Comparison of ENCODE assay signal across 2 cellular contexts in the genomic region with DNA sequence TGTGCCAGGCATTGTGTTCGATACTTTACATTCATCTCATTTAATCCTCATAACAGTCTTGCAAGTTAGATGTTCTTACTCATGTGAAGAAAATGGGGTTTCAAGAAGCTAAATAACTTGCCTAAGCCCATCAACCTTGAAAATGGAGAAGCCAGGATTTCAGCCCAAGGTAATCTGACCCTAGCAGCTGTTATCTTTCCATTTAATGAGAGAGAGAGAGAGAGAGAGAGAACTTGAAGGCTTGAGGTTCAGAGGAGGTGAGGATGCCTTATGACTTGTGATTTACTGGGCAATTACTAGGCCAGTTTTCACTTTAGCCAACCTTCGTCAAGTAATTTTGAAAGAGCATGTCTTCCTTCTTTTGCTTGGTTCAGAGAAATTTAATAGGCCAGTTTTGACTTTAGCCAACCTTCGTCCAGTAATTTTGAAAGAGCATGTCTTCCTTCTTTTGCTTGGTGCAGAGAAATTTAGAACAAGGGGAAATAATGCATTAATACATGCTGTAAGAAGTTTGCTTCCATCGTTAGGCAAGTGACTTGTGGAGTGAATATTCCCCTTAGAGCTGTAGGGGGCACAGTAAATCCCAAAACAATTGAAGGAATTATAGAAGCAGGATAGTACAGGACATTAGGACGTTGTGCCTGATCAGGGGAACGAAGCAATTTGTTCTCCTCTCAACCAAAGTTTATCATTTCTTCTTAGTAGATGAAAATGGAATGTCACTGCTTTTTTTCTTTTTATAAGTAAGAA.
TF ChIP-seq lines count a peak whose summit lies in the region.

No MANE protein-coding gene starts in this region.

TF ChIP-seq in SK-N-SH treated with all-trans-retinoic acid at 6 μM for 48 hours, 23 proteins besides CTCF, POLR2A, EP300 and RAD21:
- TF ChIP-seq CSDC2 (CRISPR knock-in tag; IDR thresholded peaks at IDR 0.05) (no peak), ZFP3 (CRISPR knock-in tag; IDR thresholded peaks at IDR 0.05) (no peak), OSR1 (CRISPR knock-in tag; IDR thresholded peaks at IDR 0.05) (no peak), ZNF565 (CRISPR knock-in tag; conservative IDR thresholded peaks at IDR 0.05; ENCODE audit: low read depth) (no peak), TOX (CRISPR knock-in tag; IDR thresholded peaks at IDR 0.05; ENCODE audit: borderline replicate concordance) (no peak), ISL1 (CRISPR knock-in tag; IDR thresholded peaks at IDR 0.05) (no peak), GLIS3 (CRISPR knock-in tag; IDR thresholded peaks at IDR 0.05) (no peak)
- TF ChIP-seq, protein P1, sequence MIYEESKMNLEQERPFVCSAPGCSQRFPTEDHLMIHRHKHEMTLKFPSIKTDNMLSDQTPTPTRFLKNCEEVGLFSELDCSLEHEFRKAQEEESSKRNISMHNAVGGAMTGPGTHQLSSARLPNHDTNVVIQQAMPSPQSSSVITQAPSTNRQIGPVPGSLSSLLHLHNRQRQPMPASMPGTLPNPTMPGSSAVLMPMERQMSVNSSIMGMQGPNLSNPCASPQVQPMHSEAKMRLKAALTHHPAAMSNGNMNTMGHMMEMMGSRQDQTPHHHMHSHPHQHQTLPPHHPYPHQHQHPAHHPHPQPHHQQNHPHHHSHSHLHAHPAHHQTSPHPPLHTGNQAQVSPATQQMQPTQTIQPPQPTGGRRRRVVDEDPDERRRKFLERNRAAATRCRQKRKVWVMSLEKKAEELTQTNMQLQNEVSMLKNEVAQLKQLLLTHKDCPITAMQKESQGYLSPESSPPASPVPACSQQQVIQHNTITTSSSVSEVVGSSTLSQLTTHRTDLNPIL (CRISPR knock-in tag; IDR thresholded peaks at IDR 0.05; ENCODE audit: low read depth), result no peak
- TF ChIP-seq, protein P2, sequence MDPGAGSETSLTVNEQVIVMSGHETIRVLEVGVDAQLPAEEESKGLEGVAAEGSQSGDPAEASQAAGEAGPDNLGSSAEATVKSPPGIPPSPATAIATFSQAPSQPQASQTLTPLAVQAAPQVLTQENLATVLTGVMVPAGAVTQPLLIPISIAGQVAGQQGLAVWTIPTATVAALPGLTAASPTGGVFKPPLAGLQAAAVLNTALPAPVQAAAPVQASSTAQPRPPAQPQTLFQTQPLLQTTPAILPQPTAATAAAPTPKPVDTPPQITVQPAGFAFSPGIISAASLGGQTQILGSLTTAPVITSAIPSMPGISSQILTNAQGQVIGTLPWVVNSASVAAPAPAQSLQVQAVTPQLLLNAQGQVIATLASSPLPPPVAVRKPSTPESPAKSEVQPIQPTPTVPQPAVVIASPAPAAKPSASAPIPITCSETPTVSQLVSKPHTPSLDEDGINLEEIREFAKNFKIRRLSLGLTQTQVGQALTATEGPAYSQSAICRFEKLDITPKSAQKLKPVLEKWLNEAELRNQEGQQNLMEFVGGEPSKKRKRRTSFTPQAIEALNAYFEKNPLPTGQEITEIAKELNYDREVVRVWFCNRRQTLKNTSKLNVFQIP (CRISPR knock-in tag; IDR thresholded peaks at IDR 0.05; ENCODE audit: borderline replicate concordance, low read depth), result no peak
TF ChIP-seq in SK-N-SH treated with all-trans-retinoic acid at 6 μM for 48 hours: peak in this region for 0.

TF ChIP-seq in SK-N-SH, 30 proteins besides CTCF, POLR2A, EP300 and RAD21:
- TF ChIP-seq NRF1 (IDR thresholded peaks at IDR 0.05; ENCODE audit: low read depth, low read length), result no peak
- no peak for TF ChIP-seq POLR2AphosphoS5 (IDR thresholded peaks at IDR 0.05; ENCODE audit: low read depth, low read length)
- TF ChIP-seq TCF12 (IDR thresholded peaks at IDR 0.05), result no peak
- no peak for TF ChIP-seq NFIC (IDR thresholded peaks at IDR 0.05; ENCODE audit: borderline replicate concordance)
- TF ChIP-seq, protein P3, sequence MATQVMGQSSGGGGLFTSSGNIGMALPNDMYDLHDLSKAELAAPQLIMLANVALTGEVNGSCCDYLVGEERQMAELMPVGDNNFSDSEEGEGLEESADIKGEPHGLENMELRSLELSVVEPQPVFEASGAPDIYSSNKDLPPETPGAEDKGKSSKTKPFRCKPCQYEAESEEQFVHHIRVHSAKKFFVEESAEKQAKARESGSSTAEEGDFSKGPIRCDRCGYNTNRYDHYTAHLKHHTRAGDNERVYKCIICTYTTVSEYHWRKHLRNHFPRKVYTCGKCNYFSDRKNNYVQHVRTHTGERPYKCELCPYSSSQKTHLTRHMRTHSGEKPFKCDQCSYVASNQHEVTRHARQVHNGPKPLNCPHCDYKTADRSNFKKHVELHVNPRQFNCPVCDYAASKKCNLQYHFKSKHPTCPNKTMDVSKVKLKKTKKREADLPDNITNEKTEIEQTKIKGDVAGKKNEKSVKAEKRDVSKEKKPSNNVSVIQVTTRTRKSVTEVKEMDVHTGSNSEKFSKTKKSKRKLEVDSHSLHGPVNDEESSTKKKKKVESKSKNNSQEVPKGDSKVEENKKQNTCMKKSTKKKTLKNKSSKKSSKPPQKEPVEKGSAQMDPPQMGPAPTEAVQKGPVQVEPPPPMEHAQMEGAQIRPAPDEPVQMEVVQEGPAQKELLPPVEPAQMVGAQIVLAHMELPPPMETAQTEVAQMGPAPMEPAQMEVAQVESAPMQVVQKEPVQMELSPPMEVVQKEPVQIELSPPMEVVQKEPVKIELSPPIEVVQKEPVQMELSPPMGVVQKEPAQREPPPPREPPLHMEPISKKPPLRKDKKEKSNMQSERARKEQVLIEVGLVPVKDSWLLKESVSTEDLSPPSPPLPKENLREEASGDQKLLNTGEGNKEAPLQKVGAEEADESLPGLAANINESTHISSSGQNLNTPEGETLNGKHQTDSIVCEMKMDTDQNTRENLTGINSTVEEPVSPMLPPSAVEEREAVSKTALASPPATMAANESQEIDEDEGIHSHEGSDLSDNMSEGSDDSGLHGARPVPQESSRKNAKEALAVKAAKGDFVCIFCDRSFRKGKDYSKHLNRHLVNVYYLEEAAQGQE (IDR thresholded peaks at IDR 0.05; ENCODE audit: low read depth, low read length), result no peak
- no peak for TF ChIP-seq EZH2phosphoT487 (IDR thresholded peaks at IDR 0.05; ENCODE audit: borderline replicate concordance, low read depth)
- TF ChIP-seq MXI1 (IDR thresholded peaks at IDR 0.05; ENCODE audit: low read depth, low read length), result no peak
- TF ChIP-seq GABPA (IDR thresholded peaks at IDR 0.05; ENCODE audit: low read depth), result no peak
- TF ChIP-seq, protein P4, sequence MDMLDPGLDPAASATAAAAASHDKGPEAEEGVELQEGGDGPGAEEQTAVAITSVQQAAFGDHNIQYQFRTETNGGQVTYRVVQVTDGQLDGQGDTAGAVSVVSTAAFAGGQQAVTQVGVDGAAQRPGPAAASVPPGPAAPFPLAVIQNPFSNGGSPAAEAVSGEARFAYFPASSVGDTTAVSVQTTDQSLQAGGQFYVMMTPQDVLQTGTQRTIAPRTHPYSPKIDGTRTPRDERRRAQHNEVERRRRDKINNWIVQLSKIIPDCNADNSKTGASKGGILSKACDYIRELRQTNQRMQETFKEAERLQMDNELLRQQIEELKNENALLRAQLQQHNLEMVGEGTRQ (IDR thresholded peaks at IDR 0.05; ENCODE audit: borderline replicate concordance, low read depth, low read length), result no peak
- TF ChIP-seq, protein P5, sequence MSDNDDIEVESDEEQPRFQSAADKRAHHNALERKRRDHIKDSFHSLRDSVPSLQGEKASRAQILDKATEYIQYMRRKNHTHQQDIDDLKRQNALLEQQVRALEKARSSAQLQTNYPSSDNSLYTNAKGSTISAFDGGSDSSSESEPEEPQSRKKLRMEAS (IDR thresholded peaks at IDR 0.05; ENCODE audit: low read depth), result no peak
- TF ChIP-seq RCOR1 (IDR thresholded peaks at IDR 0.05; ENCODE audit: low read length), result no peak
- no peak for TF ChIP-seq SMC3 (IDR thresholded peaks at IDR 0.05; ENCODE audit: low read depth, low read length)
- TF ChIP-seq, protein P6, sequence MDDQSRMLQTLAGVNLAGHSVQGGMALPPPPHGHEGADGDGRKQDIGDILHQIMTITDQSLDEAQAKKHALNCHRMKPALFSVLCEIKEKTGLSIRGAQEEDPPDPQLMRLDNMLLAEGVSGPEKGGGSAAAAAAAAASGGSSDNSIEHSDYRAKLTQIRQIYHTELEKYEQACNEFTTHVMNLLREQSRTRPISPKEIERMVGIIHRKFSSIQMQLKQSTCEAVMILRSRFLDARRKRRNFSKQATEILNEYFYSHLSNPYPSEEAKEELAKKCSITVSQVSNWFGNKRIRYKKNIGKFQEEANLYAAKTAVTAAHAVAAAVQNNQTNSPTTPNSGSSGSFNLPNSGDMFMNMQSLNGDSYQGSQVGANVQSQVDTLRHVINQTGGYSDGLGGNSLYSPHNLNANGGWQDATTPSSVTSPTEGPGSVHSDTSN (IDR thresholded peaks at IDR 0.05), result no peak
- no peak for TF ChIP-seq JUND (IDR thresholded peaks at IDR 0.05)
- TF ChIP-seq SIN3A (IDR thresholded peaks at IDR 0.05; ENCODE audit: borderline replicate concordance, low read depth, low read length), result no peak
- no peak for TF ChIP-seq TAF1 (IDR thresholded peaks at IDR 0.05; ENCODE audit: borderline replicate concordance, low read depth, low read length)
- TF ChIP-seq GATA2 (CRISPR knock-in tag; IDR thresholded peaks at IDR 0.05), result no peak
- TF ChIP-seq FOSL2 (IDR thresholded peaks at IDR 0.05; ENCODE audit: borderline replicate concordance, low read depth), result no peak
- TF ChIP-seq, protein P7, sequence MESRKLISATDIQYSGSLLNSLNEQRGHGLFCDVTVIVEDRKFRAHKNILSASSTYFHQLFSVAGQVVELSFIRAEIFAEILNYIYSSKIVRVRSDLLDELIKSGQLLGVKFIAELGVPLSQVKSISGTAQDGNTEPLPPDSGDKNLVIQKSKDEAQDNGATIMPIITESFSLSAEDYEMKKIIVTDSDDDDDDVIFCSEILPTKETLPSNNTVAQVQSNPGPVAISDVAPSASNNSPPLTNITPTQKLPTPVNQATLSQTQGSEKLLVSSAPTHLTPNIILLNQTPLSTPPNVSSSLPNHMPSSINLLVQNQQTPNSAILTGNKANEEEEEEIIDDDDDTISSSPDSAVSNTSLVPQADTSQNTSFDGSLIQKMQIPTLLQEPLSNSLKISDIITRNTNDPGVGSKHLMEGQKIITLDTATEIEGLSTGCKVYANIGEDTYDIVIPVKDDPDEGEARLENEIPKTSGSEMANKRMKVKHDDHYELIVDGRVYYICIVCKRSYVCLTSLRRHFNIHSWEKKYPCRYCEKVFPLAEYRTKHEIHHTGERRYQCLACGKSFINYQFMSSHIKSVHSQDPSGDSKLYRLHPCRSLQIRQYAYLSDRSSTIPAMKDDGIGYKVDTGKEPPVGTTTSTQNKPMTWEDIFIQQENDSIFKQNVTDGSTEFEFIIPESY (IDR thresholded peaks at IDR 0.05; ENCODE audit: borderline replicate concordance, low read depth), result no peak
- TF ChIP-seq MEF2A (IDR thresholded peaks at IDR 0.05; ENCODE audit: borderline replicate concordance, low read depth), result no peak
